Comparison of ENCODE assay signal across 1 cellular context in the genomic region with DNA sequence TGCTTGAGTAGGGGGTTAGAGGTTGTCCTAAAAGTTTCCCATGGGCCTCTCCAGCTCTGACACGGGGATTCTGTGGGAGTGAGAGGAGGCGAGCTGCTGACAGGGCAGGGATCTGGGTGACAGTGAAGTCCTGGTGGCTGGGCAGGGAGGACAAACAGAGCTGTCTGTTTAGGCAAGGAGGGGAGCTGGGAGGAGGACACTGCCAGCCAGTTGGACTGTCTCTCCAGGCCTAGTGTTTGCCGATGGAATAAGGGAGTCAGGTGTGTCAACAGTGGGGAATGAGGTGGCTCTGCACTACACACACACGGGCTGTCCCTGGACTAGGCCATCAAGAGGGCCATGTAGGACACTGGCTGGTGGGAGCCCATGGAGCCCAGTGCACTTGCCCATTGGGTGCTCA.
TF ChIP-seq lines count a peak whose summit lies in the region.

No MANE protein-coding gene starts in this region.

TF ChIP-seq in HepG2, 621 proteins besides CTCF, POLR2A, EP300 and RAD21 (continued from another document and continues in another):
- TF ChIP-seq, protein P1, sequence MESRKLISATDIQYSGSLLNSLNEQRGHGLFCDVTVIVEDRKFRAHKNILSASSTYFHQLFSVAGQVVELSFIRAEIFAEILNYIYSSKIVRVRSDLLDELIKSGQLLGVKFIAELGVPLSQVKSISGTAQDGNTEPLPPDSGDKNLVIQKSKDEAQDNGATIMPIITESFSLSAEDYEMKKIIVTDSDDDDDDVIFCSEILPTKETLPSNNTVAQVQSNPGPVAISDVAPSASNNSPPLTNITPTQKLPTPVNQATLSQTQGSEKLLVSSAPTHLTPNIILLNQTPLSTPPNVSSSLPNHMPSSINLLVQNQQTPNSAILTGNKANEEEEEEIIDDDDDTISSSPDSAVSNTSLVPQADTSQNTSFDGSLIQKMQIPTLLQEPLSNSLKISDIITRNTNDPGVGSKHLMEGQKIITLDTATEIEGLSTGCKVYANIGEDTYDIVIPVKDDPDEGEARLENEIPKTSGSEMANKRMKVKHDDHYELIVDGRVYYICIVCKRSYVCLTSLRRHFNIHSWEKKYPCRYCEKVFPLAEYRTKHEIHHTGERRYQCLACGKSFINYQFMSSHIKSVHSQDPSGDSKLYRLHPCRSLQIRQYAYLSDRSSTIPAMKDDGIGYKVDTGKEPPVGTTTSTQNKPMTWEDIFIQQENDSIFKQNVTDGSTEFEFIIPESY (CRISPR knock-in tag; IDR thresholded peaks at IDR 0.05) = no peak
- TF ChIP-seq JUN (CRISPR knock-in tag; IDR thresholded peaks at IDR 0.05) (no peak), MED13 (CRISPR knock-in tag; IDR thresholded peaks at IDR 0.05) (no peak), ZNF205 (CRISPR knock-in tag; IDR thresholded peaks at IDR 0.05) (no peak), SKI (IDR thresholded peaks at IDR 0.05; ENCODE audit: partially characterized antibody) (peak; percentile 48), NFE2L2 (IDR thresholded peaks at IDR 0.05; ENCODE audit: low read length) (no peak), SSRP1 (CRISPR knock-in tag; IDR thresholded peaks at IDR 0.05) (no peak), NKX3-1 (CRISPR knock-in tag; IDR thresholded peaks at IDR 0.05) (no peak), ZNF20 (CRISPR knock-in tag; IDR thresholded peaks at IDR 0.05) (no peak), CREB1 (IDR thresholded peaks at IDR 0.05) (no peak), CREB1 (CRISPR knock-in tag; IDR thresholded peaks at IDR 0.05) (no peak), MEIS1 (CRISPR knock-in tag; IDR thresholded peaks at IDR 0.05; ENCODE audit: borderline replicate concordance) (no peak), ZNF441 (CRISPR knock-in tag; IDR thresholded peaks at IDR 0.05; ENCODE audit: borderline replicate concordance) (0 out of 2 replicates have a peak, but pooled peaks have one; percentile 19), ZSCAN25 (CRISPR knock-in tag; IDR thresholded peaks at IDR 0.05) (0 out of 2 replicates have a peak, but pooled peaks have one; percentile 44), ZNF615 (CRISPR knock-in tag; IDR thresholded peaks at IDR 0.05; ENCODE audit: borderline replicate concordance) (no peak), HMG20B (CRISPR knock-in tag; conservative IDR thresholded peaks at IDR 0.05) (0 out of 2 replicates have a peak, but pooled peaks have one; percentile 23), ZSCAN29 (CRISPR knock-in tag; conservative IDR thresholded peaks at IDR 0.05) (no peak), TBX2 (CRISPR knock-in tag; IDR thresholded peaks at IDR 0.05; ENCODE audit: borderline replicate concordance) (peak; percentile 51; the same call in 1 of the 2 replicates), ZNF136 (CRISPR knock-in tag; IDR thresholded peaks at IDR 0.05; ENCODE audit: low read depth) (no peak), SMAD3 (CRISPR knock-in tag; IDR thresholded peaks at IDR 0.05) (no peak), ZNF550 (CRISPR knock-in tag; IDR thresholded peaks at IDR 0.05; ENCODE audit: borderline replicate concordance) (no peak), ZNF598 (CRISPR knock-in tag; IDR thresholded peaks at IDR 0.05; ENCODE audit: borderline replicate concordance) (no peak), ZNF225 (CRISPR knock-in tag; IDR thresholded peaks at IDR 0.05) (no peak), ZMYM2 (CRISPR knock-in tag; IDR thresholded peaks at IDR 0.05) (no peak), ZNF563 (CRISPR knock-in tag; IDR thresholded peaks at IDR 0.05) (no peak), MATR3 (CRISPR knock-in tag; IDR thresholded peaks at IDR 0.05) (no peak), FOSL2 (CRISPR knock-in tag; IDR thresholded peaks at IDR 0.05) (peak; percentile 71), RXRA (CRISPR knock-in tag; IDR thresholded peaks at IDR 0.05) (peak; percentile 78), PHF5A (CRISPR knock-in tag; IDR thresholded peaks at IDR 0.05; ENCODE audit: low read depth, unreplicated experiment) (no peak)
- TF ChIP-seq, protein P2, sequence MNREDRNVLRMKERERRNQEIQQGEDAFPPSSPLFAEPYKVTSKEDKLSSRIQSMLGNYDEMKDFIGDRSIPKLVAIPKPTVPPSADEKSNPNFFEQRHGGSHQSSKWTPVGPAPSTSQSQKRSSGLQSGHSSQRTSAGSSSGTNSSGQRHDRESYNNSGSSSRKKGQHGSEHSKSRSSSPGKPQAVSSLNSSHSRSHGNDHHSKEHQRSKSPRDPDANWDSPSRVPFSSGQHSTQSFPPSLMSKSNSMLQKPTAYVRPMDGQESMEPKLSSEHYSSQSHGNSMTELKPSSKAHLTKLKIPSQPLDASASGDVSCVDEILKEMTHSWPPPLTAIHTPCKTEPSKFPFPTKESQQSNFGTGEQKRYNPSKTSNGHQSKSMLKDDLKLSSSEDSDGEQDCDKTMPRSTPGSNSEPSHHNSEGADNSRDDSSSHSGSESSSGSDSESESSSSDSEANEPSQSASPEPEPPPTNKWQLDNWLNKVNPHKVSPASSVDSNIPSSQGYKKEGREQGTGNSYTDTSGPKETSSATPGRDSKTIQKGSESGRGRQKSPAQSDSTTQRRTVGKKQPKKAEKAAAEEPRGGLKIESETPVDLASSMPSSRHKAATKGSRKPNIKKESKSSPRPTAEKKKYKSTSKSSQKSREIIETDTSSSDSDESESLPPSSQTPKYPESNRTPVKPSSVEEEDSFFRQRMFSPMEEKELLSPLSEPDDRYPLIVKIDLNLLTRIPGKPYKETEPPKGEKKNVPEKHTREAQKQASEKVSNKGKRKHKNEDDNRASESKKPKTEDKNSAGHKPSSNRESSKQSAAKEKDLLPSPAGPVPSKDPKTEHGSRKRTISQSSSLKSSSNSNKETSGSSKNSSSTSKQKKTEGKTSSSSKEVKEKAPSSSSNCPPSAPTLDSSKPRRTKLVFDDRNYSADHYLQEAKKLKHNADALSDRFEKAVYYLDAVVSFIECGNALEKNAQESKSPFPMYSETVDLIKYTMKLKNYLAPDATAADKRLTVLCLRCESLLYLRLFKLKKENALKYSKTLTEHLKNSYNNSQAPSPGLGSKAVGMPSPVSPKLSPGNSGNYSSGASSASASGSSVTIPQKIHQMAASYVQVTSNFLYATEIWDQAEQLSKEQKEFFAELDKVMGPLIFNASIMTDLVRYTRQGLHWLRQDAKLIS (CRISPR knock-in tag; IDR thresholded peaks at IDR 0.05) = no peak
- TF ChIP-seq, protein P3, sequence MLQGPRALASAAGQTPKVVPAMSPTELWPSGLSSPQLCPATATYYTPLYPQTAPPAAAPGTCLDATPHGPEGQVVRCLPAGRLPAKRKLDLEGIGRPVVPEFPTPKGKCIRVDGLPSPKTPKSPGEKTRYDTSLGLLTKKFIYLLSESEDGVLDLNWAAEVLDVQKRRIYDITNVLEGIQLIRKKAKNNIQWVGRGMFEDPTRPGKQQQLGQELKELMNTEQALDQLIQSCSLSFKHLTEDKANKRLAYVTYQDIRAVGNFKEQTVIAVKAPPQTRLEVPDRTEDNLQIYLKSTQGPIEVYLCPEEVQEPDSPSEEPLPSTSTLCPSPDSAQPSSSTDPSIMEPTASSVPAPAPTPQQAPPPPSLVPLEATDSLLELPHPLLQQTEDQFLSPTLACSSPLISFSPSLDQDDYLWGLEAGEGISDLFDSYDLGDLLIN (CRISPR knock-in tag; IDR thresholded peaks at IDR 0.05; ENCODE audit: borderline replicate concordance) = no peak
- TF ChIP-seq, protein P4, sequence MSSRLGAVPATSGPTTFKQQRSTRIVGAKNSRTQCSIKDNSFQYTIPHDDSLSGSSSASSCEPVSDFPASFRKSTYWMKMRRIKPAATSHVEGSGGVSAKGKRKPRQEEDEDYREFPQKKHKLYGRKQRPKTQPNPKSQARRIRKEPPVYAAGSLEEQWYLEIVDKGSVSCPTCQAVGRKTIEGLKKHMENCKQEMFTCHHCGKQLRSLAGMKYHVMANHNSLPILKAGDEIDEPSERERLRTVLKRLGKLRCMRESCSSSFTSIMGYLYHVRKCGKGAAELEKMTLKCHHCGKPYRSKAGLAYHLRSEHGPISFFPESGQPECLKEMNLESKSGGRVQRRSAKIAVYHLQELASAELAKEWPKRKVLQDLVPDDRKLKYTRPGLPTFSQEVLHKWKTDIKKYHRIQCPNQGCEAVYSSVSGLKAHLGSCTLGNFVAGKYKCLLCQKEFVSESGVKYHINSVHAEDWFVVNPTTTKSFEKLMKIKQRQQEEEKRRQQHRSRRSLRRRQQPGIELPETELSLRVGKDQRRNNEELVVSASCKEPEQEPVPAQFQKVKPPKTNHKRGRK (CRISPR knock-in tag; IDR thresholded peaks at IDR 0.05) = no peak
- TF ChIP-seq, protein P5, sequence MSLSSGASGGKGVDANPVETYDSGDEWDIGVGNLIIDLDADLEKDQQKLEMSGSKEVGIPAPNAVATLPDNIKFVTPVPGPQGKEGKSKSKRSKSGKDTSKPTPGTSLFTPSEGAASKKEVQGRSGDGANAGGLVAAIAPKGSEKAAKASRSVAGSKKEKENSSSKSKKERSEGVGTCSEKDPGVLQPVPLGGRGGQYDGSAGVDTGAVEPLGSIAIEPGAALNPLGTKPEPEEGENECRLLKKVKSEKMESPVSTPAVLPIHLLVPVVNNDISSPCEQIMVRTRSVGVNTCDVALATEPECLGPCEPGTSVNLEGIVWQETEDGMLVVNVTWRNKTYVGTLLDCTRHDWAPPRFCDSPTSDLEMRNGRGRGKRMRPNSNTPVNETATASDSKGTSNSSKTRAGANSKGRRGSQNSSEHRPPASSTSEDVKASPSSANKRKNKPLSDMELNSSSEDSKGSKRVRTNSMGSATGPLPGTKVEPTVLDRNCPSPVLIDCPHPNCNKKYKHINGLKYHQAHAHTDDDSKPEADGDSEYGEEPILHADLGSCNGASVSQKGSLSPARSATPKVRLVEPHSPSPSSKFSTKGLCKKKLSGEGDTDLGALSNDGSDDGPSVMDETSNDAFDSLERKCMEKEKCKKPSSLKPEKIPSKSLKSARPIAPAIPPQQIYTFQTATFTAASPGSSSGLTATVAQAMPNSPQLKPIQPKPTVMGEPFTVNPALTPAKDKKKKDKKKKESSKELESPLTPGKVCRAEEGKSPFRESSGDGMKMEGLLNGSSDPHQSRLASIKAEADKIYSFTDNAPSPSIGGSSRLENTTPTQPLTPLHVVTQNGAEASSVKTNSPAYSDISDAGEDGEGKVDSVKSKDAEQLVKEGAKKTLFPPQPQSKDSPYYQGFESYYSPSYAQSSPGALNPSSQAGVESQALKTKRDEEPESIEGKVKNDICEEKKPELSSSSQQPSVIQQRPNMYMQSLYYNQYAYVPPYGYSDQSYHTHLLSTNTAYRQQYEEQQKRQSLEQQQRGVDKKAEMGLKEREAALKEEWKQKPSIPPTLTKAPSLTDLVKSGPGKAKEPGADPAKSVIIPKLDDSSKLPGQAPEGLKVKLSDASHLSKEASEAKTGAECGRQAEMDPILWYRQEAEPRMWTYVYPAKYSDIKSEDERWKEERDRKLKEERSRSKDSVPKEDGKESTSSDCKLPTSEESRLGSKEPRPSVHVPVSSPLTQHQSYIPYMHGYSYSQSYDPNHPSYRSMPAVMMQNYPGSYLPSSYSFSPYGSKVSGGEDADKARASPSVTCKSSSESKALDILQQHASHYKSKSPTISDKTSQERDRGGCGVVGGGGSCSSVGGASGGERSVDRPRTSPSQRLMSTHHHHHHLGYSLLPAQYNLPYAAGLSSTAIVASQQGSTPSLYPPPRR (CRISPR knock-in tag; IDR thresholded peaks at IDR 0.05; ENCODE audit: borderline replicate concordance) = no peak
- TF ChIP-seq, protein P6, sequence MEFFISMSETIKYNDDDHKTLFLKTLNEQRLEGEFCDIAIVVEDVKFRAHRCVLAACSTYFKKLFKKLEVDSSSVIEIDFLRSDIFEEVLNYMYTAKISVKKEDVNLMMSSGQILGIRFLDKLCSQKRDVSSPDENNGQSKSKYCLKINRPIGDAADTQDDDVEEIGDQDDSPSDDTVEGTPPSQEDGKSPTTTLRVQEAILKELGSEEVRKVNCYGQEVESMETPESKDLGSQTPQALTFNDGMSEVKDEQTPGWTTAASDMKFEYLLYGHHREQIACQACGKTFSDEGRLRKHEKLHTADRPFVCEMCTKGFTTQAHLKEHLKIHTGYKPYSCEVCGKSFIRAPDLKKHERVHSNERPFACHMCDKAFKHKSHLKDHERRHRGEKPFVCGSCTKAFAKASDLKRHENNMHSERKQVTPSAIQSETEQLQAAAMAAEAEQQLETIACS (CRISPR knock-in tag; IDR thresholded peaks at IDR 0.05) = no peak
- TF ChIP-seq, protein P7, sequence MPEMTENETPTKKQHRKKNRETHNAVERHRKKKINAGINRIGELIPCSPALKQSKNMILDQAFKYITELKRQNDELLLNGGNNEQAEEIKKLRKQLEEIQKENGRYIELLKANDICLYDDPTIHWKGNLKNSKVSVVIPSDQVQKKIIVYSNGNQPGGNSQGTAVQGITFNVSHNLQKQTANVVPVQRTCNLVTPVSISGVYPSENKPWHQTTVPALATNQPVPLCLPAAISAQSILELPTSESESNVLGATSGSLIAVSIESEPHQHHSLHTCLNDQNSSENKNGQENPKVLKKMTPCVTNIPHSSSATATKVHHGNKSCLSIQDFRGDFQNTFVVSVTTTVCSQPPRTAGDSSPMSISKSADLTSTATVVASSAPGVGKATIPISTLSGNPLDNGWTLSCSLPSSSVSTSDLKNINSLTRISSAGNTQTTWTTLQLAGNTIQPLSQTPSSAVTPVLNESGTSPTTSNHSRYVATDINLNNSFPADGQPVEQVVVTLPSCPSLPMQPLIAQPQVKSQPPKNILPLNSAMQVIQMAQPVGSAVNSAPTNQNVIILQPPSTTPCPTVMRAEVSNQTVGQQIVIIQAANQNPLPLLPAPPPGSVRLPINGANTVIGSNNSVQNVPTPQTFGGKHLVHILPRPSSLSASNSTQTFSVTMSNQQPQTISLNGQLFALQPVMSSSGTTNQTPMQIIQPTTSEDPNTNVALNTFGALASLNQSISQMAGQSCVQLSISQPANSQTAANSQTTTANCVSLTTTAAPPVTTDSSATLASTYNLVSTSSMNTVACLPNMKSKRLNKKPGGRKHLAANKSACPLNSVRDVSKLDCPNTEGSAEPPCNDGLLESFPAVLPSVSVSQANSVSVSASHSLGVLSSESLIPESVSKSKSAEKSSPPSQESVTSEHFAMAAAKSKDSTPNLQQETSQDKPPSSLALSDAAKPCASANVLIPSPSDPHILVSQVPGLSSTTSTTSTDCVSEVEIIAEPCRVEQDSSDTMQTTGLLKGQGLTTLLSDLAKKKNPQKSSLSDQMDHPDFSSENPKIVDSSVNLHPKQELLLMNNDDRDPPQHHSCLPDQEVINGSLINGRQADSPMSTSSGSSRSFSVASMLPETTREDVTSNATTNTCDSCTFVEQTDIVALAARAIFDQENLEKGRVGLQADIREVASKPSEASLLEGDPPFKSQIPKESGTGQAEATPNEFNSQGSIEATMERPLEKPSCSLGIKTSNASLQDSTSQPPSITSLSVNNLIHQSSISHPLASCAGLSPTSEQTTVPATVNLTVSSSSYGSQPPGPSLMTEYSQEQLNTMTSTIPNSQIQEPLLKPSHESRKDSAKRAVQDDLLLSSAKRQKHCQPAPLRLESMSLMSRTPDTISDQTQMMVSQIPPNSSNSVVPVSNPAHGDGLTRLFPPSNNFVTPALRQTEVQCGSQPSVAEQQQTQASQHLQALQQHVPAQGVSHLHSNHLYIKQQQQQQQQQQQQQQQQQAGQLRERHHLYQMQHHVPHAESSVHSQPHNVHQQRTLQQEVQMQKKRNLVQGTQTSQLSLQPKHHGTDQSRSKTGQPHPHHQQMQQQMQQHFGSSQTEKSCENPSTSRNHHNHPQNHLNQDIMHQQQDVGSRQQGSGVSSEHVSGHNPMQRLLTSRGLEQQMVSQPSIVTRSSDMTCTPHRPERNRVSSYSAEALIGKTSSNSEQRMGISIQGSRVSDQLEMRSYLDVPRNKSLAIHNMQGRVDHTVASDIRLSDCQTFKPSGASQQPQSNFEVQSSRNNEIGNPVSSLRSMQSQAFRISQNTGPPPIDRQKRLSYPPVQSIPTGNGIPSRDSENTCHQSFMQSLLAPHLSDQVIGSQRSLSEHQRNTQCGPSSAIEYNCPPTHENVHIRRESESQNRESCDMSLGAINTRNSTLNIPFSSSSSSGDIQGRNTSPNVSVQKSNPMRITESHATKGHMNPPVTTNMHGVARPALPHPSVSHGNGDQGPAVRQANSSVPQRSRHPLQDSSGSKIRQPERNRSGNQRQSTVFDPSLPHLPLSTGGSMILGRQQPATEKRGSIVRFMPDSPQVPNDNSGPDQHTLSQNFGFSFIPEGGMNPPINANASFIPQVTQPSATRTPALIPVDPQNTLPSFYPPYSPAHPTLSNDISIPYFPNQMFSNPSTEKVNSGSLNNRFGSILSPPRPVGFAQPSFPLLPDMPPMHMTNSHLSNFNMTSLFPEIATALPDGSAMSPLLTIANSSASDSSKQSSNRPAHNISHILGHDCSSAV (CRISPR knock-in tag; IDR thresholded peaks at IDR 0.05; ENCODE audit: borderline replicate concordance) = no peak
